1 cellular context compared by ENCODE assay signal in the genomic region with DNA sequence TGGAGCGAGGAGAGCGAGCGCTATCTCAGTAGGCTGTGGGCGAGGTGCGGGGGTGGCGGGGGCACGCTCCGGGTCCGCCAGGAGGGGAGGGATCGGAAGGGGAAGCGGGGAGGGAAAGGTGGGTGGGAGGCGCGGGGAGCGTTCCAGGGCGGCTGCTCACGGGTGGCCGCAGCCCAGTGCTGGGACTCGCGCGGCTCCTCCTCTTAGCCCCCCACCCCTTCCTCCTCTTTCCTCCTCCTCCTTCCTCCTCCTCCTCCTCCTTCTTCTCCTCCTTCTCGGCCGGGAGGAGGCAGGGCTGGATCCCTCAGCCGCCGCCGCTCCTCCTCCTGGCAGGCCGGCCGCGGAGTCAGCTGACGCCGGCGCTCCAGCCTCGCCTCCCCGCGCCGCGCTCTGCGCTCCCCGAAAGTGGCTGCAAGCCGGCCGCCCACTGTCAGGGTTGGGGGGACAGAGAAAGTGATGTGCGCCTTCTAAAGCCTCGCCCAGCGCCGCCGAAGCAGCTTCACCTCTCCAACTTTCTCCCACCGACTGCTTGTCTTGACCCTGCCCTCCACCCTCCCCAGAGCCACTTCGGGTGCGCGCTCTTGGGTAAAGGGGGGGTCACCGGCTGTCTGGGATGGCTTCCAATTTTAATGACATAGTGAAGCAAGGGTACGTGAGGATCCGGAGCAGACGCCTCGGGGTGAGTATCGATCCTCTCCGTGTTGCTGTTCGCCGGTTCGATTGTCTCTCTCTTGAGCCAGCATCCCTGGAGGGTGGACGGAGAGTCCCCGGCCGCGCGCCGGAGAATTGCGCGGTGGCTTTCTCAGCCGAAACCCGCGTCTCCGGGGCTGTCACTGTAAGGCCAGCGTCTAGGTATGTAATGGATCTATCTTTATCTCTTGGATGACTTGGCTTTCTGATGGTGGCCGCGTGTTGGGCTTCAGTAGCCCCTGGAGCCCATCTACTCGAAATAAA.
TF ChIP-seq lines count a peak whose summit lies in the region.

Gene DOK5, plus strand, starts transcription at position 260 of the 954 bp plus-strand sequence. Its CDS starts 354 bp downstream, at position 614.

TF ChIP-seq in HEK293, 187 proteins besides CTCF, POLR2A, EP300 and RAD21 (continued from another document):
- TF ChIP-seq ZNF747 (tag by site-specific recombination; IDR thresholded peaks at IDR 0.05) (no peak), GLI4 (tag by site-specific recombination; IDR thresholded peaks at IDR 0.05) (no peak), MYNN (tag by site-specific recombination; IDR thresholded peaks at IDR 0.05; ENCODE audit: borderline replicate concordance) (no peak), ZBTB17 (tag by site-specific recombination; IDR thresholded peaks at IDR 0.05) (peak; percentile 71), ZNF175 (tag by site-specific recombination; IDR thresholded peaks at IDR 0.05) (no peak), ZEB2 (tag by site-specific recombination; IDR thresholded peaks at IDR 0.05) (no peak), REPIN1 (tag by site-specific recombination; IDR thresholded peaks at IDR 0.05; ENCODE audit: low read depth) (no peak), ZNF18 (tag by site-specific recombination; IDR thresholded peaks at IDR 0.05) (no peak), ZNF600 (tag by site-specific recombination; IDR thresholded peaks at IDR 0.05) (no peak), ZNF549 (tag by site-specific recombination; IDR thresholded peaks at IDR 0.05) (no peak), ZNF426 (tag by site-specific recombination; IDR thresholded peaks at IDR 0.05) (no peak), ZFP41 (tag by site-specific recombination; IDR thresholded peaks at IDR 0.05; ENCODE audit: borderline replicate concordance) (no peak), SETDB1 (IDR thresholded peaks at IDR 0.05; ENCODE audit: insufficient read length, low read length) (no peak), KLF7 (tag by site-specific recombination; IDR thresholded peaks at IDR 0.05; ENCODE audit: borderline replicate concordance) (no peak)
- TF ChIP-seq, protein P1, sequence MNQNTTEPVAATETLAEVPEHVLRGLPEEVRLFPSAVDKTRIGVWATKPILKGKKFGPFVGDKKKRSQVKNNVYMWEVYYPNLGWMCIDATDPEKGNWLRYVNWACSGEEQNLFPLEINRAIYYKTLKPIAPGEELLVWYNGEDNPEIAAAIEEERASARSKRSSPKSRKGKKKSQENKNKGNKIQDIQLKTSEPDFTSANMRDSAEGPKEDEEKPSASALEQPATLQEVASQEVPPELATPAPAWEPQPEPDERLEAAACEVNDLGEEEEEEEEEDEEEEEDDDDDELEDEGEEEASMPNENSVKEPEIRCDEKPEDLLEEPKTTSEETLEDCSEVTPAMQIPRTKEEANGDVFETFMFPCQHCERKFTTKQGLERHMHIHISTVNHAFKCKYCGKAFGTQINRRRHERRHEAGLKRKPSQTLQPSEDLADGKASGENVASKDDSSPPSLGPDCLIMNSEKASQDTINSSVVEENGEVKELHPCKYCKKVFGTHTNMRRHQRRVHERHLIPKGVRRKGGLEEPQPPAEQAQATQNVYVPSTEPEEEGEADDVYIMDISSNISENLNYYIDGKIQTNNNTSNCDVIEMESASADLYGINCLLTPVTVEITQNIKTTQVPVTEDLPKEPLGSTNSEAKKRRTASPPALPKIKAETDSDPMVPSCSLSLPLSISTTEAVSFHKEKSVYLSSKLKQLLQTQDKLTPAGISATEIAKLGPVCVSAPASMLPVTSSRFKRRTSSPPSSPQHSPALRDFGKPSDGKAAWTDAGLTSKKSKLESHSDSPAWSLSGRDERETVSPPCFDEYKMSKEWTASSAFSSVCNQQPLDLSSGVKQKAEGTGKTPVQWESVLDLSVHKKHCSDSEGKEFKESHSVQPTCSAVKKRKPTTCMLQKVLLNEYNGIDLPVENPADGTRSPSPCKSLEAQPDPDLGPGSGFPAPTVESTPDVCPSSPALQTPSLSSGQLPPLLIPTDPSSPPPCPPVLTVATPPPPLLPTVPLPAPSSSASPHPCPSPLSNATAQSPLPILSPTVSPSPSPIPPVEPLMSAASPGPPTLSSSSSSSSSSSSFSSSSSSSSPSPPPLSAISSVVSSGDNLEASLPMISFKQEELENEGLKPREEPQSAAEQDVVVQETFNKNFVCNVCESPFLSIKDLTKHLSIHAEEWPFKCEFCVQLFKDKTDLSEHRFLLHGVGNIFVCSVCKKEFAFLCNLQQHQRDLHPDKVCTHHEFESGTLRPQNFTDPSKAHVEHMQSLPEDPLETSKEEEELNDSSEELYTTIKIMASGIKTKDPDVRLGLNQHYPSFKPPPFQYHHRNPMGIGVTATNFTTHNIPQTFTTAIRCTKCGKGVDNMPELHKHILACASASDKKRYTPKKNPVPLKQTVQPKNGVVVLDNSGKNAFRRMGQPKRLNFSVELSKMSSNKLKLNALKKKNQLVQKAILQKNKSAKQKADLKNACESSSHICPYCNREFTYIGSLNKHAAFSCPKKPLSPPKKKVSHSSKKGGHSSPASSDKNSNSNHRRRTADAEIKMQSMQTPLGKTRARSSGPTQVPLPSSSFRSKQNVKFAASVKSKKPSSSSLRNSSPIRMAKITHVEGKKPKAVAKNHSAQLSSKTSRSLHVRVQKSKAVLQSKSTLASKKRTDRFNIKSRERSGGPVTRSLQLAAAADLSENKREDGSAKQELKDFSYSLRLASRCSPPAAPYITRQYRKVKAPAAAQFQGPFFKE (tag by site-specific recombination; IDR thresholded peaks at IDR 0.05; ENCODE audit: borderline replicate concordance): no peak
- TF ChIP-seq, protein P2, sequence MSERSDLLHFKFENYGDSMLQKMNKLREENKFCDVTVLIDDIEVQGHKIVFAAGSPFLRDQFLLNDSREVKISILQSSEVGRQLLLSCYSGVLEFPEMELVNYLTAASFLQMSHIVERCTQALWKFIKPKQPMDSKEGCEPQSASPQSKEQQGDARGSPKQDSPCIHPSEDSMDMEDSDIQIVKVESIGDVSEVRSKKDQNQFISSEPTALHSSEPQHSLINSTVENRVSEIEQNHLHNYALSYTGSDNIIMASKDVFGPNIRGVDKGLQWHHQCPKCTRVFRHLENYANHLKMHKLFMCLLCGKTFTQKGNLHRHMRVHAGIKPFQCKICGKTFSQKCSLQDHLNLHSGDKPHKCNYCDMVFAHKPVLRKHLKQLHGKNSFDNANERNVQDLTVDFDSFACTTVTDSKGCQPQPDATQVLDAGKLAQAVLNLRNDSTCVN (tag by site-specific recombination; optimal IDR thresholded peaks at IDR 0.05): peak; percentile 51
